Comparison of ENCODE assay signal across 8 cellular contexts in genomic region chr7:149623262-149623997, GRCh38.
DNase-seq lines count a peak whose midpoint lies in the region; ATAC-seq and TF ChIP-seq lines count a peak whose summit lies in the region.
"Not testable (repeated sequence)": the region's sequence is repeated elsewhere in the genome, so short reads cannot be mapped to it uniquely, and the experiment has no call there.

No MANE protein-coding gene starts in this region.

- H4K20me1 ChIP-seq in DOHH2 (ENCODE audit: control insufficient read depth, insufficient read depth, low read depth, low read length), result peaks cover 19% of the 10 kb centered on the region
- not testable (repeated sequence) for H4K20me1 ChIP-seq in SU-DHL-6 (ENCODE audit: low read depth, low read length)

- H3K4me3 ChIP-seq in DOHH2 (ENCODE audit: low read length) (peak overlapping the region; percentile 87), SU-DHL-6 (ENCODE audit: insufficient read depth, low read length, poor library complexity, severe bottlenecking) (peak overlapping the region; percentile 58), right lobe of liver (peak overlapping the region; percentile 90 to 98 (median 92)), prostate gland (peak overlapping the region; percentile 97 to 99)

- H3K4me2 ChIP-seq in DOHH2 (ENCODE audit: low read length) (peak overlapping the region; percentile 79), SU-DHL-6 (ENCODE audit: low read depth, low read length, poor library complexity, severe bottlenecking) (peak overlapping the region; percentile 88)

- not testable (repeated sequence) for TF ChIP-seq POLR2A in right lobe of liver (IDR thresholded peaks at IDR 0.05); prostate gland (IDR thresholded peaks at IDR 0.05)

- not testable (repeated sequence) for TF ChIP-seq CTCF in DOHH2 (IDR thresholded peaks at IDR 0.05; ENCODE audit: low read depth, low read length, poor library complexity, severe bottlenecking); SU-DHL-6 (IDR thresholded peaks at IDR 0.05; ENCODE audit: insufficient read depth, low read length, poor library complexity, severe bottlenecking); right lobe of liver (IDR thresholded peaks at IDR 0.05); prostate gland (IDR thresholded peaks at IDR 0.05)

- intact Hi-C loops in right lobe of liver (cut with DNase I), result not testable (repeated sequence)
- intact Hi-C loops in prostate gland (cut with DNase I), result loop anchor here (10.0 kb wide), 1 partner anchor 359 kb away; the partner anchor contains the start of gene ZNF783

- not testable (repeated sequence) for H3F3A ChIP-seq in DOHH2 (ENCODE audit: control insufficient read depth, insufficient read depth)
- H3F3A ChIP-seq in SU-DHL-6 (ENCODE audit: insufficient read depth), result peaks cover 18% of the 10 kb centered on the region

- H3K9me3 ChIP-seq in DOHH2 (ENCODE audit: control insufficient read depth, insufficient read depth, low read length); SU-DHL-6 (ENCODE audit: insufficient read depth, low read length); right lobe of liver; prostate gland: not testable (repeated sequence)

- H3K4me1 ChIP-seq in DOHH2 (ENCODE audit: control insufficient read depth, low read length) (peaks cover 25% of the 10 kb centered on the region), prostate gland (replicated peaks) (peaks cover 12% of the 10 kb centered on the region)
- H3K4me1 ChIP-seq in right lobe of liver, result not testable (repeated sequence)

- WGBS in right lobe of liver (ENCODE audit: insufficient coverage, low coverage, low lambda C conversion rate, missing lambda C conversion rate), result 19% methylated on average over 16 of the region's 19 CpGs
- WGBS in prostate gland, result 10% methylated on average over 19 of the region's 19 CpGs

- DNase-seq in LoVo (ENCODE audit: low spot score) (peak; percentile 24), astrocyte of the hippocampus (ENCODE audit: low read depth, low spot score) (peak; percentile 77), fibroblast of peridontal ligament (ENCODE audit: extremely low read depth) (peak; percentile 72), right lobe of liver (peak in 2 of 3 donors; percentile 38 to 59), prostate gland (ENCODE audit: low spot score) (peak; percentile 25), ureter (ENCODE audit: low spot score) (peak; percentile 58)

- peak overlapping the region; percentile 52; the same call in 1 of the 2 replicates for H3K27ac ChIP-seq in DOHH2 (ENCODE audit: low read depth, low read length)
- peak overlapping the region; percentile 43; the same call in 1 of the 2 replicates for H3K27ac ChIP-seq in SU-DHL-6 (ENCODE audit: low read depth, low read length)
- H3K27ac ChIP-seq in right lobe of liver, result peak overlapping the region in 2 of 3 donors; percentile 80 to 83
- H3K27ac ChIP-seq in prostate gland, result peak overlapping the region; percentile 92 to 94

- H3K9me2 ChIP-seq in DOHH2 (replicated peaks; ENCODE audit: control insufficient read depth, low read length); SU-DHL-6 (replicated peaks; ENCODE audit: insufficient read depth, low read length): not testable (repeated sequence)

- H3K79me2 ChIP-seq in DOHH2 (ENCODE audit: control insufficient read depth, low read length) (peaks cover 30% of the 10 kb centered on the region), SU-DHL-6 (ENCODE audit: insufficient read depth, low read length) (peaks cover 25% of the 10 kb centered on the region)

- H2AFZ ChIP-seq in SU-DHL-6 (ENCODE audit: low read depth, low read length, severe bottlenecking), result not testable (repeated sequence)

- not testable (repeated sequence) for H3K27me3 ChIP-seq in DOHH2 (ENCODE audit: control insufficient read depth, low read length); SU-DHL-6 (ENCODE audit: low read length); right lobe of liver; prostate gland (replicated peaks; ENCODE audit: insufficient read depth)

- not testable (repeated sequence) for ATAC-seq in right lobe of liver

- H3K36me3 ChIP-seq in DOHH2 (ENCODE audit: control insufficient read depth, low read length), result peaks cover 41% of the 10 kb centered on the region
- not testable (repeated sequence) for H3K36me3 ChIP-seq in SU-DHL-6 (ENCODE audit: low read length)
- peaks cover 0 to 27% (median 12%) of the 10 kb centered on the region in 4 donors for H3K36me3 ChIP-seq in right lobe of liver
- peaks cover 13 to 19% of the 10 kb centered on the region in 2 donors for H3K36me3 ChIP-seq in prostate gland

- H3K9ac ChIP-seq in SU-DHL-6 (ENCODE audit: low read length), result peak overlapping the region; percentile 78

Comparison
In these comparisons a context has a peak if more than half of its experiments do, and no peak if none do; other contexts are left out.
1. H3K27ac ChIP-seq: peak in every context shown above with its lines; median percentile 93 in prostate gland; 82 in right lobe of liver; 52 in DOHH2; 43 in SU-DHL-6.
2. DNase-seq: peak in every context shown above with its lines; median percentile 77 in astrocyte of the hippocampus; 72 in fibroblast of peridontal ligament; 58 in ureter; 48 in right lobe of liver; 25 in prostate gland; 24 in LoVo.